2 cellular contexts compared by ENCODE assay signal in the genomic region with DNA sequence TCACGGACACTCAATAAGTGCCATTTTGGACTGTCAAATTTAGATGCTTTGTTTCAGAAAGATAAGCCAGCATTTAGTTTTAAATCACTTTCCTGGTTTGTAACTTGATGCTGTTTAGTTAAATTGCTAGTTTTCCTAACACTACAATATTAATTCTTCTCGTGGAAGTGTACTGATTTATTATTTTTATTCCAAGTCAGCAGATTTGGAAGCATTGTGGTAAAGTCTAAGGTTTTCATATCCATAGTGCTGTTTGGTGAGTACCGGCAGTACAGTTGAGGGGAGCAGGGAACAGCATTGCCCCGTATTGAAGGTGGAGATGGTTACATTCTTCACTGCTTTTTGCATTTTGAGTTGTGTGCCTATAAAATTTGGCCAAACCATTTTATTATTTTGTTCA.
TF ChIP-seq lines count a peak whose summit lies in the region.

No MANE protein-coding gene starts in this region.

TF ChIP-seq in A549, 52 proteins besides CTCF, POLR2A, EP300 and RAD21:
- TF ChIP-seq CHD2 (IDR thresholded peaks at IDR 0.05; ENCODE audit: low read length, partially characterized antibody), result no peak
- peak; percentile 57 for TF ChIP-seq MAFK (IDR thresholded peaks at IDR 0.05; ENCODE audit: partially characterized antibody)
TF ChIP-seq in A549: peak in this region for 1.

TF ChIP-seq in IMR-90, 13 proteins besides CTCF, POLR2A, EP300 and RAD21:
- TF ChIP-seq MAFK (IDR thresholded peaks at IDR 0.05; ENCODE audit: low read depth, low read length) (peak; percentile 48), CHD1 (IDR thresholded peaks at IDR 0.05; ENCODE audit: low read depth, low read length) (no peak), RFX5 (IDR thresholded peaks at IDR 0.05; ENCODE audit: low read depth, low read length) (no peak), BHLHE40 (IDR thresholded peaks at IDR 0.05; ENCODE audit: low read depth, low read length) (no peak)
TF ChIP-seq in IMR-90: peak in this region for 1.
